10 cellular contexts compared by ENCODE assay signal in the genomic region with DNA sequence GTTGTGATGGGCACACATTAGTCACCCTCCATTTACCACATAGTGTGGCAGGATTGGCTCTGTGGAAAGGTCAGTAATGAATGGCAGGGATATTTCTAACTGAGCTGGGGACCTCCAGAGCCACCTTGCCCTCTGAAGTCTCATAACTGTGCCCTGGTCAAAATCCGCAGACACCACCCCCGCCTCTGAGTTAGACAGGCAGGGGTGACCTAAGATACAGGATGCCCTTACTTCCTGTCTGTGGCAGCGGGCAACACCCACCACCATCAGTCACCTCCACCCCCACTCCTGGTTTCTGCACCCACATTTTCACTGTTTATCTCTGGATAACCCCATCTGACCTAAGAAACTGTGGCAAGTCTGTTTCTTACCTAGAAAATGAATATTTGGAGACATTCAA. TPM values are rescaled to one million over a fixed set of nuclear protein-coding genes. Genes with fewer than 3 reads are reported as not detected.
DNase-seq lines count a peak whose midpoint lies in the region; ATAC-seq, FAIRE-seq and TF ChIP-seq lines count a peak whose summit lies in the region.
"Had no signal": no experiment of that assay in that cellular context is flagged by ENCODE, and none has a peak within 500 bp of the region (broad histone marks: within the 10 kb centered on the region; RNA-seq: fewer than 3 reads in every experiment).

No MANE protein-coding gene starts in this region.

- peak overlapping the region; percentile 28 to 66 for H3K18ac ChIP-seq in mesenchymal stem cell (ENCODE audit: low read depth in 1 of 2, low read length in 2 of 2)

- no peak overlapping the region for H3K4me3 ChIP-seq in mesenchymal stem cell (ENCODE audit: insufficient read depth in 1 of 2, low read depth in 1 of 2, low read length in 2 of 2)
- H3K4me3 ChIP-seq in MM.1S (ENCODE audit: low read length): no peak overlapping the region

- H3K4me1 ChIP-seq in mesenchymal stem cell (ENCODE audit: control insufficient read depth, insufficient read depth, low read depth, low read length) (peaks cover 5% of the 10 kb centered on the region), MM.1S (ENCODE audit: low read length) (peaks cover 15% of the 10 kb centered on the region)

- peak; percentile 64 for ATAC-seq in HG02798 (IDR thresholded peaks at IDR 0.05; ENCODE audit: poor library complexity, unreplicated experiment)
- ATAC-seq in activated CD4-positive, alpha-beta T cell treated with anti-CD3 and anti-CD28 coated beads for 36 hours: peak; percentile 85

- H3K9me3 Mint-ChIP-seq in activated CD4-positive, alpha-beta T cell treated with anti-CD3 and anti-CD28 coated beads for 36 hours (ENCODE audit: low read depth): no peaks in the 10 kb centered on the region

- H3K14ac ChIP-seq in mesenchymal stem cell (ENCODE audit: low read length in 2 of 2): no peak overlapping the region

- H3K27me3 ChIP-seq in mesenchymal stem cell (ENCODE audit: control insufficient read depth in 1 of 2, insufficient read depth in 1 of 2, low read length in 2 of 2) (peaks cover 0 to 12% of the 10 kb centered on the region in 2 experiments), MM.1S (replicated peaks; ENCODE audit: insufficient read depth, low read length) (no peaks in the 10 kb centered on the region)

- H3K4me1 Mint-ChIP-seq in activated CD4-positive, alpha-beta T cell treated with anti-CD3 and anti-CD28 coated beads for 36 hours: peaks cover 58% of the 10 kb centered on the region

- no peaks in the 10 kb centered on the region for H3K9me2 ChIP-seq in MM.1S (replicated peaks; ENCODE audit: insufficient read depth, low read length)

- H3K9me3 ChIP-seq in mesenchymal stem cell (ENCODE audit: control insufficient read depth, low read length): no peaks in the 10 kb centered on the region
- no peaks in the 10 kb centered on the region for H3K9me3 ChIP-seq in MM.1S (replicated peaks; ENCODE audit: insufficient read depth, low read length)

- CTCF ChIA-PET in activated CD4-positive, alpha-beta T cell treated with anti-CD3 and anti-CD28 coated beads for 36 hours (lab: Charles Lee): interaction anchor here (0.8 to 2.2 kb wide), 8 partner anchors 11 to 156 kb away, joined by 3 to 11 read pairs (median 4); no protein-coding TSS in a partner anchor

- no peak for FAIRE-seq in urothelium cell line (lab: Jason Lieb, UNC)

- intact Hi-C loops in activated CD4-positive, alpha-beta T cell treated with anti-CD3 and anti-CD28 coated beads for 36 hours (cut with DNase I, micrococcal nuclease): loop anchor here (1.0 kb wide), 2 partner anchors 8 to 13 kb away; no protein-coding TSS in a partner anchor

- H2AK5ac ChIP-seq in mesenchymal stem cell (ENCODE audit: low read length, severe bottlenecking): no peak overlapping the region

- H2BK5ac ChIP-seq in mesenchymal stem cell (ENCODE audit: low read depth, low read length, poor library complexity, severe bottlenecking): no peak overlapping the region

- H3K27ac ChIP-seq in mesenchymal stem cell (ENCODE audit: low read length, poor library complexity, severe bottlenecking): no peak overlapping the region
- H3K27ac ChIP-seq in MM.1S (ENCODE audit: low read length): no peak overlapping the region

- H2AFZ ChIP-seq in mesenchymal stem cell (ENCODE audit: low read depth, low read length) (no peak overlapping the region), MM.1S (ENCODE audit: low read length) (no peak overlapping the region)

- POLR2A ChIA-PET in activated CD4-positive, alpha-beta T cell treated with anti-CD3 and anti-CD28 coated beads for 36 hours (lab: Charles Lee): interaction anchor here (1.0 kb wide), 1 partner anchor 14 kb away, joined by 7 read pairs; no protein-coding TSS in a partner anchor

- no peaks in the 10 kb centered on the region for H4K20me1 ChIP-seq in MM.1S (ENCODE audit: insufficient read depth, low read length)

- peak overlapping the region in 1 of 2 experiments; percentile 21 for H2BK12ac ChIP-seq in mesenchymal stem cell (ENCODE audit: low read length in 2 of 2)

- no peak overlapping the region for H2BK120ac ChIP-seq in mesenchymal stem cell (ENCODE audit: low read depth, low read length)

- no peak for TF ChIP-seq CTCF in MM.1S (IDR thresholded peaks at IDR 0.05; ENCODE audit: low read length)

- no peaks in the 10 kb centered on the region for H3K36me3 ChIP-seq in mesenchymal stem cell (ENCODE audit: control insufficient read depth in 1 of 2, insufficient read depth in 2 of 2, low read depth in 1 of 2, low read length in 2 of 2)
- H3K36me3 ChIP-seq in MM.1S (replicated peaks; ENCODE audit: insufficient read depth, low read length): no peaks in the 10 kb centered on the region

- peak overlapping the region; percentile 47 for H3K27ac Mint-ChIP-seq in activated CD4-positive, alpha-beta T cell treated with anti-CD3 and anti-CD28 coated beads for 36 hours

- H3K36me3 Mint-ChIP-seq in activated CD4-positive, alpha-beta T cell treated with anti-CD3 and anti-CD28 coated beads for 36 hours (ENCODE audit: low read depth): no peaks in the 10 kb centered on the region

- H3K79me2 ChIP-seq in MM.1S (ENCODE audit: low read length): no peaks in the 10 kb centered on the region

- no peaks in the 10 kb centered on the region for H3F3A ChIP-seq in MM.1S (ENCODE audit: insufficient read depth, low read length)

- H4K91ac ChIP-seq in mesenchymal stem cell (ENCODE audit: low read length): peak overlapping the region; percentile 34

- H2BK15ac ChIP-seq in mesenchymal stem cell (ENCODE audit: low read depth, poor library complexity, severe bottlenecking): peak overlapping the region; percentile 86

- H3K4me3 Mint-ChIP-seq in activated CD4-positive, alpha-beta T cell treated with anti-CD3 and anti-CD28 coated beads for 36 hours: peak overlapping the region; percentile 28

- peak; percentile 85 for DNase-seq in CMK (ENCODE audit: low read depth)
- peak; percentile 80 for DNase-seq in activated CD4-positive, alpha-beta T cell treated with anti-CD3 and anti-CD28 coated beads for 36 hours
- DNase-seq in mesenchymal stem cell: no peak
- DNase-seq in SIG-M5 treated with dmso at 0.1 percent for 504 hours (lab: John Stamatoyannopoulos, UW; ENCODE audit: unreplicated experiment): no peak
- DNase-seq in MM.1S: no peak
- DNase-seq in urothelium cell line (ENCODE audit: low spot score): no peak
- no peak for DNase-seq in amygdala (lab: John Stamatoyannopoulos, UW)
- DNase-seq: NCI-H748 treated with DMSO at 0.1 percent for 48 hours had no signal

- H3K79me1 ChIP-seq in mesenchymal stem cell (replicated peaks; ENCODE audit: low read length, poor library complexity, severe bottlenecking): no peaks in the 10 kb centered on the region

- 93% methylated on average over 2 of the region's 3 CpGs for WGBS in mesenchymal stem cell

- no peak overlapping the region for H3K9ac ChIP-seq in mesenchymal stem cell (ENCODE audit: low read length)
- H3K9ac ChIP-seq in MM.1S (ENCODE audit: low read length): no peak overlapping the region

- H3K23ac ChIP-seq in mesenchymal stem cell (ENCODE audit: low read length in 2 of 2): no peak overlapping the region

- no peak overlapping the region for H3K4ac ChIP-seq in mesenchymal stem cell (ENCODE audit: low read depth in 1 of 2, low read length in 2 of 2)

- no peak overlapping the region for H3K4me2 ChIP-seq in mesenchymal stem cell (ENCODE audit: low read length, poor library complexity, severe bottlenecking)
- no peak overlapping the region for H3K4me2 ChIP-seq in MM.1S (ENCODE audit: low read depth, low read length)

- H3K27me3 Mint-ChIP-seq in activated CD4-positive, alpha-beta T cell treated with anti-CD3 and anti-CD28 coated beads for 36 hours: peaks cover 10% of the 10 kb centered on the region

- H4K8ac ChIP-seq in mesenchymal stem cell (ENCODE audit: low read length): peak overlapping the region; percentile 27

RNA-seq across cellular contexts. Expression of a gene that starts 25.5 kb away (rescaled TPM):
- 10 to 100 TPM; 27.2 to 30.6 TPM for total RNA-seq in activated CD4-positive, alpha-beta T cell treated with anti-CD3 and anti-CD28 coated beads for 36 hours
- 1.0 TPM for polyA plus RNA-seq in mesenchymal stem cell (2013, experiment 1 of 2)
- polyA plus RNA-seq in mesenchymal stem cell (2013, experiment 2 of 2): 0.97 TPM

RNA-seq across cellular contexts. Expression of a gene that starts 40.6 kb away (rescaled TPM):
- total RNA-seq in activated CD4-positive, alpha-beta T cell treated with anti-CD3 and anti-CD28 coated beads for 36 hours: 1 to 10 TPM; 3.7 to 4.0 TPM
- 3.1 TPM for polyA plus RNA-seq in mesenchymal stem cell (2013, experiment 1 of 2)
- polyA plus RNA-seq in mesenchymal stem cell (2013, experiment 2 of 2): 3.3 TPM

RNA-seq across cellular contexts. Expression of a gene that starts 54.7 kb away (rescaled TPM):
- total RNA-seq in activated CD4-positive, alpha-beta T cell treated with anti-CD3 and anti-CD28 coated beads for 36 hours: not detected
- not detected for polyA plus RNA-seq in mesenchymal stem cell (2013, experiment 1 of 2)
- polyA plus RNA-seq in mesenchymal stem cell (2013, experiment 2 of 2): not detected
- total RNA-seq: fibroblast of villous mesenchyme had no signal

Comparison
In these comparisons a context has a peak if more than half of its experiments do, and no peak if none do; other contexts are left out.
1. DNase-seq: peak in CMK (single experiment) and activated CD4-positive, alpha-beta T cell treated with anti-CD3 and anti-CD28 coated beads for 36 hours (single experiment); none in mesenchymal stem cell (single experiment), SIG-M5 treated with dmso at 0.1 percent for 504 hours (single experiment), MM.1S (single experiment), urothelium cell line (single experiment) and amygdala (0 of 56).